8 cellular contexts compared by ENCODE assay signal in genomic region chr11:10933455-10934292, GRCh38.
DNase-seq lines count a peak whose midpoint lies in the region; ATAC-seq and TF ChIP-seq lines count a peak whose summit lies in the region.

No MANE protein-coding gene starts in this region.

- H3K27ac ChIP-seq in RWPE1: peak overlapping the region; percentile 83
- H3K27ac ChIP-seq in stomach smooth muscle (ENCODE audit: low read length): peak overlapping the region; percentile 82

- POLR2A ChIA-PET in RWPE1 (lab: Yijun Ruan, JAX; ENCODE audit: low non-redundant PET): no interaction called here

- H3K9me3 ChIP-seq in neuron (ENCODE audit: low read length) (no peaks in the 10 kb centered on the region), stomach smooth muscle (ENCODE audit: control insufficient read depth in 2 of 2, low read length in 2 of 2) (no peaks in the 10 kb centered on the region)

- ATAC-seq in GM21723 (IDR thresholded peaks at IDR 0.05; ENCODE audit: unreplicated experiment): peak; percentile 92

- peak; percentile 75 for DNase-seq in DMS79 (lab: John Stamatoyannopoulos, UW)
- peak; percentile 91 to 95 for DNase-seq in Kasumi-1 (lab: John Stamatoyannopoulos, UW)
- DNase-seq in RWPE1 (ENCODE audit: low spot score): peak; percentile 92
- peak; percentile 15 for DNase-seq in activated gamma-delta T cell (lab: John Stamatoyannopoulos, UW)
- DNase-seq in foreskin fibroblast: peak; percentile 86 to 97

- H3K9ac ChIP-seq in stomach smooth muscle (ENCODE audit: low read length in 2 of 2): peak overlapping the region; percentile 68 to 79

- H3K4me1 ChIP-seq in neuron (ENCODE audit: insufficient read depth, low read length) (peaks cover 21% of the 10 kb centered on the region), stomach smooth muscle (ENCODE audit: control insufficient read depth, insufficient read depth, low read length) (peaks cover 27% of the 10 kb centered on the region)

- CTCF ChIA-PET in RWPE1 (lab: Yijun Ruan, JAX): interaction anchor here (0.5 to 3.4 kb wide), 19 partner anchors 9 to 909 kb away, joined by 3 to 20 read pairs (median 3); no protein-coding TSS in a partner anchor

- H3K36me3 ChIP-seq in neuron (ENCODE audit: insufficient read depth, low read length): no peaks in the 10 kb centered on the region
- no peaks in the 10 kb centered on the region for H3K36me3 ChIP-seq in stomach smooth muscle (ENCODE audit: control insufficient read depth in 2 of 2, insufficient read depth in 2 of 2, low read length in 2 of 2)

- H2AFZ ChIP-seq in neuron (ENCODE audit: low read depth, low read length): peak overlapping the region; percentile 2

- H3K27me3 ChIP-seq in neuron (ENCODE audit: insufficient read depth, low read length) (no peaks in the 10 kb centered on the region), stomach smooth muscle (ENCODE audit: control insufficient read depth in 1 of 2, insufficient read depth in 2 of 2, low read length in 2 of 2) (no peaks in the 10 kb centered on the region)

- H3K4me3 ChIP-seq in foreskin fibroblast (ENCODE audit: low read depth in 1 of 2, low read length in 2 of 2) (peak overlapping the region; percentile 52 to 67), neuron (ENCODE audit: low read length) (peak overlapping the region; percentile 41), stomach smooth muscle (ENCODE audit: low read length in 2 of 2) (peak overlapping the region; percentile 56 to 80)

- TF ChIP-seq CTCF in RWPE1 (conservative IDR thresholded peaks at IDR 0.05; ENCODE audit: low read depth) (peak; percentile 94), foreskin fibroblast (IDR thresholded peaks at IDR 0.05; ENCODE audit: low read depth, low read length) (peak; percentile 89)

Comparison
In these comparisons a context has a peak if more than half of its experiments do, and no peak if none do; other contexts are left out.
1. Peak in every context shown above with its lines: DNase-seq, ATAC-seq, H3K4me3 ChIP-seq and H3K27ac ChIP-seq.
2. DNase-seq: peak in every context shown above with its lines; median percentile 93 in Kasumi-1; 92 in RWPE1; 92 in foreskin fibroblast; 75 in DMS79; 15 in activated gamma-delta T cell.